19 cellular contexts compared by ENCODE assay signal in genomic region chr19:49833594-49833993, GRCh38.
"Had no signal": no experiment of that assay in that cellular context is flagged by ENCODE, and none has a peak within 500 bp of the region (broad histone marks: within the 10 kb centered on the region; RNA-seq: fewer than 3 reads in every experiment).

No MANE protein-coding gene starts in this region.

- H3K4me3 ChIP-seq: SJCRH30 had no signal

- ATAC-seq: SK-N-SH treated with all-trans-retinoic acid at 6 μM for 48 hours had no signal

- DNase-seq: KBM-7, NCI-H1092, NCI-H1105 treated with DMSO at 0.1 percent for 48 hours, NCI-H1417 treated with DMSO at 0.1 percent for 48 hours, NCI-H146, NCI-H187, NCI-H2029, NCI-H2081 treated with DMSO at 0.1 percent for 48 hours, NCI-H2171, NCI-H226, NCI-H446, NCI-H510A, NCI-H524 treated with DMSO at 0.1 percent for 48 hours, NCI-H69, NCI-H774, RPMI8226, SHP77 treated with DMSO at 0.1 percent for 48 hours, SJCRH30 had no signal

- H3K27me3 ChIP-seq: SJCRH30 had no signal

- H3K9me3 ChIP-seq: SJCRH30 had no signal

- H3K27ac ChIP-seq: SJCRH30 had no signal
